In genomic region chr6:34259529-34260069, GRCh38 we compare ENCODE assay signal across 1 cellular context.
TF ChIP-seq lines count a peak whose summit lies in the region.

No MANE protein-coding gene starts in this region.

TF ChIP-seq in K562, 482 proteins besides CTCF, POLR2A, EP300 and RAD21 (continued from another document):
- TF ChIP-seq AFF4 (CRISPR knock-in tag; IDR thresholded peaks at IDR 0.05), result no peak
- TF ChIP-seq NFE2 (IDR thresholded peaks at IDR 0.05; ENCODE audit: low read depth), result peak; percentile 67
- TF ChIP-seq TCF7 (IDR thresholded peaks at IDR 0.05; ENCODE audit: borderline replicate concordance), result no peak
- TF ChIP-seq TRIM28 (IDR thresholded peaks at IDR 0.05), result peak; percentile 70; the same call in 1 of the 2 replicates
- TF ChIP-seq MAFF (IDR thresholded peaks at IDR 0.05; ENCODE audit: low read length), result peak; percentile 45
- TF ChIP-seq XRCC3 (IDR thresholded peaks at IDR 0.05), result 0 out of 2 replicates have a peak, but pooled peaks have one; percentile 40
- peak; percentile 83 to 88 for TF ChIP-seq TRIM24 (IDR thresholded peaks at IDR 0.05)
- TF ChIP-seq HOXB6 (CRISPR knock-in tag; IDR thresholded peaks at IDR 0.05; ENCODE audit: borderline replicate concordance), result no peak
- TF ChIP-seq KLF13 (tag; IDR thresholded peaks at IDR 0.05; ENCODE audit: borderline replicate concordance, low read depth), result no peak
- no peak for TF ChIP-seq ZNF232 (CRISPR knock-in tag; IDR thresholded peaks at IDR 0.05)
- no peak for TF ChIP-seq MNT (conservative IDR thresholded peaks at IDR 0.05)
- peak; percentile 28 for TF ChIP-seq ZNF280A (IDR thresholded peaks at IDR 0.05; ENCODE audit: low read depth, partially characterized antibody)
- no peak for TF ChIP-seq KDM4B (IDR thresholded peaks at IDR 0.05; ENCODE audit: borderline replicate concordance in 2 of 2, low read depth in 1 of 2)
- TF ChIP-seq MAFG (tag; conservative IDR thresholded peaks at IDR 0.05), result peak; percentile 75
- no peak for TF ChIP-seq HMG20B (CRISPR knock-in tag; IDR thresholded peaks at IDR 0.05)
- no peak for TF ChIP-seq MXI1 (IDR thresholded peaks at IDR 0.05; ENCODE audit: low read depth, low read length)
- peak; percentile 64; the same call in 1 of the 2 replicates for TF ChIP-seq SPI1 (IDR thresholded peaks at IDR 0.05; ENCODE audit: borderline replicate concordance, low read depth, low read length)
- no peak for TF ChIP-seq ARID4B (CRISPR knock-in tag; IDR thresholded peaks at IDR 0.05)
- no peak for TF ChIP-seq TCFL5 (CRISPR knock-in tag; conservative IDR thresholded peaks at IDR 0.05)
- TF ChIP-seq ZNF766 (CRISPR knock-in tag; conservative IDR thresholded peaks at IDR 0.05), result peak; percentile 84; the same call in 1 of the 2 replicates
- TF ChIP-seq CEBPB (tag; IDR thresholded peaks at IDR 0.05), result no peak
- peak; percentile 89 for TF ChIP-seq ZNF316 (IDR thresholded peaks at IDR 0.05)
- TF ChIP-seq ZNF282 (CRISPR knock-in tag; IDR thresholded peaks at IDR 0.05), result no peak
- no peak for TF ChIP-seq SMAD4 (CRISPR knock-in tag; conservative IDR thresholded peaks at IDR 0.05)
- no peak for TF ChIP-seq ZBTB8A (IDR thresholded peaks at IDR 0.05; ENCODE audit: partially characterized antibody)
- no peak for TF ChIP-seq RBM25 (IDR thresholded peaks at IDR 0.05; ENCODE audit: low read depth, low read length, severe bottlenecking)
- TF ChIP-seq MECOM (CRISPR knock-in tag; IDR thresholded peaks at IDR 0.05), result no peak
- no peak for TF ChIP-seq SRSF3 (IDR thresholded peaks at IDR 0.05; ENCODE audit: insufficient read depth, low read length)
- TF ChIP-seq ZNF444 (CRISPR knock-in tag; IDR thresholded peaks at IDR 0.05), result no peak
- no peak for TF ChIP-seq HEY1 (CRISPR knock-in tag; IDR thresholded peaks at IDR 0.05; ENCODE audit: borderline replicate concordance)
- peak; percentile 92 for TF ChIP-seq ZFP36 (IDR thresholded peaks at IDR 0.05; ENCODE audit: low read depth, low read length, partially characterized antibody)
- peak in 1 of 2 experiments; percentile 92; a peak in 1 of 3 replicates for TF ChIP-seq CBX3 (IDR thresholded peaks at IDR 0.05; ENCODE audit: borderline replicate concordance in 1 of 2, low read length in 2 of 2)
- peak; percentile 56 for TF ChIP-seq C11orf30 (IDR thresholded peaks at IDR 0.05; ENCODE audit: low read depth)
- no peak for TF ChIP-seq FOXP4 (CRISPR knock-in tag; IDR thresholded peaks at IDR 0.05; ENCODE audit: borderline replicate concordance)
- TF ChIP-seq SNRNP70 (optimal IDR thresholded peaks at IDR 0.05; ENCODE audit: low read depth, low read length), result no peak
- TF ChIP-seq ELK3 (CRISPR knock-in tag; IDR thresholded peaks at IDR 0.05), result no peak
- no peak for TF ChIP-seq PPARD (CRISPR knock-in tag; IDR thresholded peaks at IDR 0.05)
- no peak for TF ChIP-seq ZNF699 (CRISPR knock-in tag; IDR thresholded peaks at IDR 0.05; ENCODE audit: insufficient replicate concordance)
- no peak for TF ChIP-seq THRB (CRISPR knock-in tag; conservative IDR thresholded peaks at IDR 0.05)
- no peak for TF ChIP-seq RBM17 (IDR thresholded peaks at IDR 0.05; ENCODE audit: borderline replicate concordance, low read depth, low read length)
- no peak for TF ChIP-seq ZC3H4 (CRISPR knock-in tag; IDR thresholded peaks at IDR 0.05; ENCODE audit: borderline replicate concordance)
- peak; percentile 31; the same call in 1 of the 2 replicates for TF ChIP-seq NFE2L1 (tag; IDR thresholded peaks at IDR 0.05; ENCODE audit: borderline replicate concordance, low read depth)
- peak; percentile 75 for TF ChIP-seq ZBTB33 (CRISPR knock-in tag; IDR thresholded peaks at IDR 0.05)
- TF ChIP-seq TFAP4 (CRISPR knock-in tag; IDR thresholded peaks at IDR 0.05; ENCODE audit: borderline replicate concordance), result no peak
- no peak; the same call in 1 of the 2 replicates for TF ChIP-seq ZFX (CRISPR knock-in tag; IDR thresholded peaks at IDR 0.05)
- TF ChIP-seq CHD2 (IDR thresholded peaks at IDR 0.05; ENCODE audit: low read depth, low read length), result no peak
TF ChIP-seq in K562: peak in this region for 16.
